Comparison of ENCODE assay signal across 17 cellular contexts in genomic region chr13:51734786-51735185, GRCh38.
"Had no signal": no experiment of that assay in that cellular context is flagged by ENCODE, and none has a peak within 500 bp of the region (broad histone marks: within the 10 kb centered on the region; RNA-seq: fewer than 3 reads in every experiment).

No MANE protein-coding gene starts in this region.

- DNase-seq: activated CD4-positive, alpha-beta T cell treated with anti-CD3 and anti-CD28 coated beads, Interleukin-2, amount 50 U/mL, for 4 hours; activated effector memory CD4-positive, alpha-beta T cell treated with Interleukin-2 at 50 U/mL for 16 hours; activated T-cell treated with anti-CD3 and anti-CD28 coated beads, Interleukin-2, amount 50 U/mL, for 1 hour; amygdala; foreskin melanocyte; heart right ventricle; kidney; naive B cell; retina; stomach; T-helper 2 cell; thyroid gland had no signal

- FAIRE-seq: TTC549 had no signal

- H3K27me3 ChIP-seq: heart right ventricle, stomach, thyroid gland, vagina had no signal

- H3K27ac Mint-ChIP-seq: activated naive CD4-positive, alpha-beta T cell treated with anti-CD3 and anti-CD28 coated beads, Interleukin-2, amount 50 U/mL, for 24 hours had no signal

- H3K79me2 ChIP-seq: parathyroid adenoma had no signal

- H3K4me3 ChIP-seq: heart right ventricle, skin epidermis, stomach, thyroid gland, vagina had no signal

- H3K9me3 ChIP-seq: heart right ventricle, stomach, thyroid gland, vagina had no signal

- H3K27me3 Mint-ChIP-seq: activated naive CD4-positive, alpha-beta T cell treated with anti-CD3 and anti-CD28 coated beads, Interleukin-2, amount 50 U/mL, for 24 hours; naive B cell had no signal

- H3K4me3 Mint-ChIP-seq: activated naive CD4-positive, alpha-beta T cell treated with anti-CD3 and anti-CD28 coated beads, Interleukin-2, amount 50 U/mL, for 24 hours had no signal

- H3K9me3 Mint-ChIP-seq: activated naive CD4-positive, alpha-beta T cell treated with anti-CD3 and anti-CD28 coated beads, Interleukin-2, amount 50 U/mL, for 24 hours; naive B cell had no signal

- H3K27ac ChIP-seq: heart right ventricle, parathyroid adenoma, skin epidermis, stomach, thyroid gland, vagina had no signal

- H3K4me1 ChIP-seq: parathyroid adenoma had no signal

- H2AFZ ChIP-seq: parathyroid adenoma had no signal

- H3K36me3 ChIP-seq: vagina had no signal

- H3K9ac ChIP-seq: parathyroid adenoma had no signal

- H3K4me1 Mint-ChIP-seq: activated naive CD4-positive, alpha-beta T cell treated with anti-CD3 and anti-CD28 coated beads, Interleukin-2, amount 50 U/mL, for 24 hours had no signal

- ATAC-seq: heart right ventricle had no signal
